8 cellular contexts compared by ENCODE assay signal in genomic region chr11:118437046-118437735, GRCh38. TPM values are rescaled to one million over a fixed set of nuclear protein-coding genes. Genes with fewer than 3 reads are reported as not detected.
DNase-seq lines count a peak whose midpoint lies in the region; ATAC-seq, FAIRE-seq and TF ChIP-seq lines count a peak whose summit lies in the region.

No MANE protein-coding gene starts in this region.

- peak; percentile 44 for FAIRE-seq in GM12892 (lab: Jason Lieb, UNC)

- no peak for TF ChIP-seq CTCF in epithelial cell of proximal tubule (conservative IDR thresholded peaks at IDR 0.05; ENCODE audit: low read depth, low read length)

- no peaks in the 10 kb centered on the region for H3K36me3 ChIP-seq in muscle layer of colon (ENCODE audit: insufficient read depth, low read length)
- H3K36me3 ChIP-seq in stomach smooth muscle (ENCODE audit: control insufficient read depth in 2 of 2, insufficient read depth in 2 of 2, low read length in 2 of 2): no peaks in the 10 kb centered on the region

- ATAC-seq in GM21367 (IDR thresholded peaks at IDR 0.05; ENCODE audit: unreplicated experiment) (no peak), HG03280 (IDR thresholded peaks at IDR 0.05; ENCODE audit: unreplicated experiment) (no peak)

- peaks cover 53% of the 10 kb centered on the region for H3K4me1 ChIP-seq in muscle layer of colon (ENCODE audit: insufficient read depth, low read length)
- H3K4me1 ChIP-seq in stomach smooth muscle (ENCODE audit: control insufficient read depth, insufficient read depth, low read length): peaks cover 30% of the 10 kb centered on the region

- H3K4me3 ChIP-seq in epithelial cell of proximal tubule (ENCODE audit: low read depth, low read length) (peak overlapping the region; percentile 91), muscle layer of colon (ENCODE audit: low read depth in 1 of 2, low read length in 2 of 2) (peak overlapping the region; percentile 70 to 92), stomach smooth muscle (ENCODE audit: low read length in 2 of 2) (peak overlapping the region; percentile 79 to 81)

- peak overlapping the region; percentile 51 for H3K9ac ChIP-seq in muscle layer of colon (ENCODE audit: low read length)
- peak overlapping the region; percentile 78 to 87 for H3K9ac ChIP-seq in stomach smooth muscle (ENCODE audit: low read length in 2 of 2)

- DNase-seq in GM12892 (ENCODE audit: insufficient read length) (peak; percentile 25), NCI-H510A treated with DMSO at 0.1 percent for 48 hours (lab: John Stamatoyannopoulos, UW) (peak; percentile 58), activated T-cell treated with anti-CD3 and anti-CD28 coated beads for 4 hours (peak; percentile 29), epithelial cell of proximal tubule (ENCODE audit: low read depth) (no peak)

- H3K9me3 ChIP-seq in muscle layer of colon (ENCODE audit: low read length): no peaks in the 10 kb centered on the region
- H3K9me3 ChIP-seq in stomach smooth muscle (ENCODE audit: control insufficient read depth in 2 of 2, low read length in 2 of 2): no peaks in the 10 kb centered on the region

- no peak for TF ChIP-seq POLR2A in GM12892 (IDR thresholded peaks at IDR 0.05; ENCODE audit: low read depth, low read length)

- H3K27ac ChIP-seq in muscle layer of colon (ENCODE audit: low read depth, low read length): peak overlapping the region; percentile 89
- peak overlapping the region; percentile 81 for H3K27ac ChIP-seq in stomach smooth muscle (ENCODE audit: low read length)

- H3K27me3 ChIP-seq in muscle layer of colon (ENCODE audit: control insufficient read depth in 1 of 2, insufficient read depth in 2 of 2, low read length in 2 of 2) (no peaks in the 10 kb centered on the region), stomach smooth muscle (ENCODE audit: control insufficient read depth in 1 of 2, insufficient read depth in 2 of 2, low read length in 2 of 2) (no peaks in the 10 kb centered on the region)

RNA-seq across cellular contexts. Expression of gene KMT2A, which starts 0.9 kb away (rescaled TPM):
- polyA plus RNA-seq in GM12892 (2012; ENCODE audit: missing spikeins): 30.5 TPM
- 27.2 and 42.1 TPM in 2 replicates for total RNA-seq in epithelial cell of proximal tubule

RNA-seq across cellular contexts. Expression of gene ATP5MG, which starts 35.8 kb away (rescaled TPM):
- 748 TPM for polyA plus RNA-seq in GM12892 (2012; ENCODE audit: missing spikeins)
- total RNA-seq in epithelial cell of proximal tubule: 82.7 and 86.8 TPM in 2 replicates
